In genomic region chr15:41218851-41219250, GRCh38 we compare ENCODE assay signal across 1 cellular context.
TF ChIP-seq lines count a peak whose summit lies in the region.

No MANE protein-coding gene starts in this region.

TF ChIP-seq in K562, 482 proteins besides CTCF, POLR2A, EP300 and RAD21:
- no peak for TF ChIP-seq TAF15 (IDR thresholded peaks at IDR 0.05; ENCODE audit: low read depth, low read length)
- no peak for TF ChIP-seq TSC22D4 (tag; IDR thresholded peaks at IDR 0.05)
- no peak for TF ChIP-seq MEF2A (IDR thresholded peaks at IDR 0.05; ENCODE audit: control insufficient read depth, low read depth, low read length)
- no peak for TF ChIP-seq EHMT2 (IDR thresholded peaks at IDR 0.05)
- TF ChIP-seq NELFE (IDR thresholded peaks at IDR 0.05; ENCODE audit: insufficient read depth, insufficient read length), result no peak
